21 cellular contexts compared by ENCODE assay signal in genomic region chr2:231183851-231184250, GRCh38. TPM values are rescaled to one million over a fixed set of nuclear protein-coding genes. Genes with fewer than 3 reads are reported as not detected.
A peak's percentile ranks its signal among the peaks of the same experiment; 100 is the strongest.
DNase-seq lines count a peak whose midpoint lies in the region; ATAC-seq and TF ChIP-seq lines count a peak whose summit lies in the region.
"Had no signal": no experiment of that assay in that cellular context is flagged by ENCODE, and none has a peak within 500 bp of the region (broad histone marks: within the 10 kb centered on the region; RNA-seq: fewer than 3 reads in every experiment).

No MANE protein-coding gene starts in this region.

- no peak for TF ChIP-seq CTCF in foreskin keratinocyte (conservative IDR thresholded peaks at IDR 0.05)

- peak overlapping the region; percentile 72 for H2AK5ac ChIP-seq in neuronal stem cell (ENCODE audit: low read depth, low read length)

- H3K9ac ChIP-seq in neuronal stem cell (ENCODE audit: low read depth, low read length, poor library complexity): no peak overlapping the region

- no peak overlapping the region for H2BK120ac ChIP-seq in neuronal stem cell (ENCODE audit: low read depth, low read length)

- intact Hi-C loops in right cardiac atrium (cut with DNase I): no loop called here
- intact Hi-C loops in Right ventricle myocardium superior (cut with DNase I): no loop called here

- DNase-seq in right cardiac atrium (no peak), Right ventricle myocardium superior (no peak), neuronal stem cell (ENCODE audit: low spot score) (no peak), NCI-H2171 treated with DMSO at 0.1 percent for 48 hours (lab: John Stamatoyannopoulos, UW) (no peak), OCI-M1 (lab: John Stamatoyannopoulos, UW) (no peak), foreskin keratinocyte (no peak)
- DNase-seq: DMS153, DND-41, H9, NCI-H1092, NCI-H1417 treated with DMSO at 0.1 percent for 48 hours, NCI-H1694 treated with DMSO at 0.1 percent for 48 hours, NCI-H2081, NCI-H226, NCI-H510A, NCI-H69, SIG-M5 had no signal

- no peaks in the 10 kb centered on the region for H3K9me3 ChIP-seq in right cardiac atrium (ENCODE audit: control insufficient read depth, low read length)
- H3K9me3 ChIP-seq in neuronal stem cell (replicated peaks in 1 of 2; ENCODE audit: control insufficient read depth in 2 of 2, insufficient read depth in 1 of 2, low read depth in 1 of 2, low read length in 2 of 2): no peaks in the 10 kb centered on the region

- H3K4me1 Mint-ChIP-seq in stimulated activated memory B cell treated with anti-CD40 and anti-IgM and Interleukin-4, amounts not matched to agents 10 μg/mL and 1 μg/mL and 100 μg/mL, for 72 hours: peaks cover 54% of the 10 kb centered on the region

- H3K79me1 ChIP-seq in neuronal stem cell (ENCODE audit: low read depth, low read length): no peaks in the 10 kb centered on the region

- no peak overlapping the region for H4K8ac ChIP-seq in neuronal stem cell (ENCODE audit: low read depth, low read length)

- H2BK5ac ChIP-seq in neuronal stem cell (ENCODE audit: low read length): no peak overlapping the region

- H3K4me1 ChIP-seq in right cardiac atrium (ENCODE audit: control insufficient read depth, insufficient read depth, low read length): peaks cover 31% of the 10 kb centered on the region
- H3K4me1 ChIP-seq in neuronal stem cell (ENCODE audit: control insufficient read depth in 2 of 2, insufficient read depth in 1 of 2, low read depth in 1 of 2, low read length in 2 of 2): peaks cover 0 to 7% of the 10 kb centered on the region in 2 donors
- no peaks in the 10 kb centered on the region for H3K4me1 ChIP-seq in foreskin keratinocyte

- H3K9me3 Mint-ChIP-seq in stimulated activated memory B cell treated with anti-CD40 and anti-IgM and Interleukin-4, amounts not matched to agents 10 μg/mL and 1 μg/mL and 100 μg/mL, for 72 hours: peaks cover 4% of the 10 kb centered on the region
- H3K9me3 Mint-ChIP-seq: H9 had no signal

- H2BK15ac ChIP-seq in neuronal stem cell (ENCODE audit: low read length): peak overlapping the region; percentile 39

- no peak overlapping the region for H3K23ac ChIP-seq in neuronal stem cell (ENCODE audit: low read depth, low read length, poor library complexity)

- no peak overlapping the region for H3K14ac ChIP-seq in neuronal stem cell (ENCODE audit: low read length)

- H3K27me3 Mint-ChIP-seq in stimulated activated memory B cell treated with anti-CD40 and anti-IgM and Interleukin-4, amounts not matched to agents 10 μg/mL and 1 μg/mL and 100 μg/mL, for 72 hours: peaks cover 17% of the 10 kb centered on the region

- H3K27ac ChIP-seq in right cardiac atrium (ENCODE audit: low read length) (peak overlapping the region; percentile 13), neuronal stem cell (replicated peaks; ENCODE audit: low read length) (no peak overlapping the region), foreskin keratinocyte (no peak overlapping the region)
- H3K27ac ChIP-seq: SK-N-MC had no signal

- H2BK12ac ChIP-seq in neuronal stem cell (ENCODE audit: low read length): no peak overlapping the region

- H2AFZ ChIP-seq in neuronal stem cell (ENCODE audit: low read length): no peak overlapping the region

- H3K4ac ChIP-seq in neuronal stem cell (ENCODE audit: low read length): no peak overlapping the region

- H3K4me2 ChIP-seq in neuronal stem cell (ENCODE audit: insufficient read depth, low read length, poor library complexity, severe bottlenecking): no peak overlapping the region

- H4K91ac ChIP-seq in neuronal stem cell (ENCODE audit: low read depth, low read length, poor library complexity): no peak overlapping the region

- no peaks in the 10 kb centered on the region for H3K36me3 Mint-ChIP-seq in stimulated activated memory B cell treated with anti-CD40 and anti-IgM and Interleukin-4, amounts not matched to agents 10 μg/mL and 1 μg/mL and 100 μg/mL, for 72 hours

- ATAC-seq in right cardiac atrium: no peak
- ATAC-seq in Right ventricle myocardium superior (ENCODE audit: poor library complexity): no peak
- ATAC-seq in stimulated activated memory B cell treated with anti-CD40 and anti-IgM and Interleukin-4, amounts not matched to agents 10 μg/mL and 1 μg/mL and 100 μg/mL, for 72 hours: no peak
- ATAC-seq in foreskin keratinocyte: no peak
- ATAC-seq: Panc1 had no signal

- no peak overlapping the region for H3K18ac ChIP-seq in neuronal stem cell (ENCODE audit: low read length)

- no peak overlapping the region for H3K4me3 Mint-ChIP-seq in stimulated activated memory B cell treated with anti-CD40 and anti-IgM and Interleukin-4, amounts not matched to agents 10 μg/mL and 1 μg/mL and 100 μg/mL, for 72 hours
- H3K4me3 Mint-ChIP-seq: H9 had no signal

- no peaks in the 10 kb centered on the region for H3K36me3 ChIP-seq in neuronal stem cell (replicated peaks in 1 of 2; ENCODE audit: control insufficient read depth in 2 of 2, insufficient read depth in 2 of 2, low read length in 2 of 2)

- WGBS in right cardiac atrium: 83% methylated on average over 8 of the region's 8 CpGs
- WGBS in neuronal stem cell (ENCODE audit: extremely low coverage in 2 of 2, insufficient read length in 2 of 2, insufficient replicate concordance in 1 of 2), 2 donors: no CpG with 5 or more reads among the region's 8 CpGs

- peak overlapping the region; percentile 84 for H3K27ac Mint-ChIP-seq in stimulated activated memory B cell treated with anti-CD40 and anti-IgM and Interleukin-4, amounts not matched to agents 10 μg/mL and 1 μg/mL and 100 μg/mL, for 72 hours
- H3K27ac Mint-ChIP-seq: H9 had no signal

- H3K27me3 ChIP-seq in right cardiac atrium (ENCODE audit: control insufficient read depth, insufficient read depth): no peaks in the 10 kb centered on the region
- H3K27me3 ChIP-seq in neuronal stem cell (ENCODE audit: control insufficient read depth in 3 of 3, insufficient read depth in 3 of 3, low read depth in 1 of 3, low read length in 3 of 3): no peaks in the 10 kb centered on the region
- peaks cover 6% of the 10 kb centered on the region for H3K27me3 ChIP-seq in foreskin keratinocyte

- no peak overlapping the region for H3K4me3 ChIP-seq in right cardiac atrium (ENCODE audit: low read length)
- H3K4me3 ChIP-seq in neuronal stem cell (ENCODE audit: low read length in 2 of 2): no peak overlapping the region
- H3K4me3 ChIP-seq: SK-N-MC had no signal

RNA-seq across cellular contexts. Expression of gene ARMC9, which starts 14.6 kb away (rescaled TPM):
- 1 to 10 TPM; 3.5 to 6.8 (median 3.8) TPM for total RNA-seq in right cardiac atrium
- polyA plus RNA-seq in right cardiac atrium: 1.3 TPM
- 0.89 TPM for total RNA-seq in Right ventricle myocardium superior
- polyA plus RNA-seq in neuronal stem cell (2013, experiment 1 of 2): 24.2 TPM
- polyA plus RNA-seq in neuronal stem cell (2013, experiment 2 of 2): 22.8 TPM
- 13.4 and 15.4 TPM in 2 replicates for total RNA-seq in foreskin keratinocyte
- polyA plus RNA-seq in foreskin keratinocyte: 9.1 and 11.0 TPM in 2 replicates

RNA-seq across cellular contexts. Expression of gene HTR2B, which starts 59.0 kb away (rescaled TPM):
- 10 to 100 TPM in 1 of 4 donors, 1 to 10 TPM in 3; 4.3 to 11.9 (median 8.0) TPM for total RNA-seq in right cardiac atrium
- polyA plus RNA-seq in right cardiac atrium: 2.3 TPM
- 0.24 TPM for total RNA-seq in Right ventricle myocardium superior
- not detected for polyA plus RNA-seq in neuronal stem cell (2013, experiment 1 of 2)
- polyA plus RNA-seq in neuronal stem cell (2013, experiment 2 of 2): not detected
- total RNA-seq in foreskin keratinocyte: not detected in 2 replicates
- polyA plus RNA-seq in foreskin keratinocyte: not detected in 2 replicates
- total RNA-seq: A172, H9 had no signal
